Comparison of ENCODE assay signal across 1 cellular context in genomic region chr12:57604454-57605307, GRCh38.
TF ChIP-seq lines count a peak whose summit lies in the region.

A gene with protein sequence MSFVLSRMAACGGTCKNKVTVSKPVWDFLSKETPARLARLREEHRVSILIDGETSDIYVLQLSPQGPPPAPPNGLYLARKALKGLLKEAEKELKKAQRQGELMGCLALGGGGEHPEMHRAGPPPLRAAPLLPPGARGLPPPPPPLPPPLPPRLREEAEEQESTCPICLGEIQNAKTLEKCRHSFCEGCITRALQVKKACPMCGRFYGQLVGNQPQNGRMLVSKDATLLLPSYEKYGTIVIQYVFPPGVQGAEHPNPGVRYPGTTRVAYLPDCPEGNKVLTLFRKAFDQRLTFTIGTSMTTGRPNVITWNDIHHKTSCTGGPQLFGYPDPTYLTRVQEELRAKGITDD (plus strand): TSS chr12:57604824. CDS start chr12:57606518, 1,694 bp downstream.

TF ChIP-seq in K562, 482 proteins besides CTCF, POLR2A, EP300 and RAD21 (continued from another document):
- TF ChIP-seq SIRT6 (IDR thresholded peaks at IDR 0.05; ENCODE audit: low read depth, low read length) = no peak
- 0 out of 2 replicates have a peak, but pooled peaks have one; percentile 1 for TF ChIP-seq POLR2G (IDR thresholded peaks at IDR 0.05; ENCODE audit: low read depth, low read length)
- TF ChIP-seq ZNF655 (CRISPR knock-in tag; IDR thresholded peaks at IDR 0.05) = no peak
